ENCODE assay signal across 1 cellular context in genomic region chr2:28583899-28584553, GRCh38.
TF ChIP-seq lines count a peak whose summit lies in the region.

No MANE protein-coding gene starts in this region.

TF ChIP-seq in HepG2, 621 proteins besides CTCF, POLR2A, EP300 and RAD21 (continued from another document):
- TF ChIP-seq HBP1 (CRISPR knock-in tag; IDR thresholded peaks at IDR 0.05; ENCODE audit: low read depth) (0 out of 2 replicates have a peak, but pooled peaks have one; percentile 26), NFE2 (CRISPR knock-in tag; IDR thresholded peaks at IDR 0.05) (peak; percentile 89; the same call in 1 of the 2 replicates), RFX1 (IDR thresholded peaks at IDR 0.05) (no peak), MAFK (conservative IDR thresholded peaks at IDR 0.05 in 1 of 2, IDR thresholded peaks at IDR 0.05 in 1 of 2; ENCODE audit: low read length in 2 of 2) (peak; percentile 57 to 81), GMEB2 (CRISPR knock-in tag; IDR thresholded peaks at IDR 0.05; ENCODE audit: low read depth) (no peak), SP1 (IDR thresholded peaks at IDR 0.05) (no peak), SP1 (CRISPR knock-in tag; IDR thresholded peaks at IDR 0.05) (peak; percentile 34; the same call in 1 of the 2 replicates), ZNF639 (CRISPR knock-in tag; conservative IDR thresholded peaks at IDR 0.05) (no peak), ZNF281 (CRISPR knock-in tag; IDR thresholded peaks at IDR 0.05; ENCODE audit: borderline replicate concordance) (peak; percentile 85; the same call in 1 of the 2 replicates), ZNF569 (CRISPR knock-in tag; IDR thresholded peaks at IDR 0.05; ENCODE audit: borderline replicate concordance) (no peak), ZNF3 (CRISPR knock-in tag; IDR thresholded peaks at IDR 0.05) (peak; percentile 82; the same call in 1 of the 2 replicates), BHLHE40 (IDR thresholded peaks at IDR 0.05; ENCODE audit: low read length) (peak; percentile 62), ZBTB26 (CRISPR knock-in tag; IDR thresholded peaks at IDR 0.05; ENCODE audit: borderline replicate concordance) (peak; percentile 66; the same call in 1 of the 2 replicates), MTERF4 (CRISPR knock-in tag; IDR thresholded peaks at IDR 0.05) (no peak), RFX5 (IDR thresholded peaks at IDR 0.05; ENCODE audit: low read depth, low read length) (no peak), ISX (CRISPR knock-in tag; conservative IDR thresholded peaks at IDR 0.05) (no peak), KDM3A (CRISPR knock-in tag; IDR thresholded peaks at IDR 0.05; ENCODE audit: low read depth) (0 out of 2 replicates have a peak, but pooled peaks have one; percentile 33), ZNF761 (CRISPR knock-in tag; conservative IDR thresholded peaks at IDR 0.05) (no peak), SAP130 (CRISPR knock-in tag; IDR thresholded peaks at IDR 0.05; ENCODE audit: low read depth) (peak; percentile 61; the same call in 1 of the 2 replicates), SMC3 (IDR thresholded peaks at IDR 0.05; ENCODE audit: low read length) (no peak), MAFF (IDR thresholded peaks at IDR 0.05; ENCODE audit: low read depth, low read length) (peak; percentile 39; the same call in 1 of the 2 replicates), REXO4 (CRISPR knock-in tag; IDR thresholded peaks at IDR 0.05; ENCODE audit: borderline replicate concordance) (no peak), IKZF1 (IDR thresholded peaks at IDR 0.05) (no peak), FOSL2 (CRISPR knock-in tag; IDR thresholded peaks at IDR 0.05) (peak; percentile 93), TEAD3 (CRISPR knock-in tag; optimal IDR thresholded peaks at IDR 0.05; ENCODE audit: borderline replicate concordance) (peak; percentile 31), ZBTB21 (CRISPR knock-in tag; IDR thresholded peaks at IDR 0.05) (no peak), ZNF317 (CRISPR knock-in tag; IDR thresholded peaks at IDR 0.05) (no peak), ZNF501 (CRISPR knock-in tag; IDR thresholded peaks at IDR 0.05) (peak; percentile 41; the same call in 1 of the 2 replicates), ZMAT3 (CRISPR knock-in tag; conservative IDR thresholded peaks at IDR 0.05) (0 out of 2 replicates have a peak, but pooled peaks have one; percentile 49), ZC3H4 (CRISPR knock-in tag; IDR thresholded peaks at IDR 0.05; ENCODE audit: borderline replicate concordance) (peak; percentile 52; the same call in 1 of the 2 replicates), MAFG (CRISPR knock-in tag; IDR thresholded peaks at IDR 0.05) (peak; percentile 79), FOSL1 (CRISPR knock-in tag; IDR thresholded peaks at IDR 0.05; ENCODE audit: borderline replicate concordance) (0 out of 2 replicates have a peak, but pooled peaks have one; percentile 17), ZNF350 (CRISPR knock-in tag; IDR thresholded peaks at IDR 0.05; ENCODE audit: borderline replicate concordance, low read depth) (peak; percentile 21; the same call in 1 of the 2 replicates), CHD4 (IDR thresholded peaks at IDR 0.05; ENCODE audit: borderline replicate concordance, low read length) (no peak), RXRA (CRISPR knock-in tag; IDR thresholded peaks at IDR 0.05) (peak; percentile 47; the same call in 1 of the 2 replicates), ARID3A (IDR thresholded peaks at IDR 0.05; ENCODE audit: low read depth, low read length) (no peak), MED13 (CRISPR knock-in tag; IDR thresholded peaks at IDR 0.05) (no peak), ZNF430 (CRISPR knock-in tag; IDR thresholded peaks at IDR 0.05) (no peak), DRAP1 (CRISPR knock-in tag; IDR thresholded peaks at IDR 0.05) (no peak)
